ENCODE assay signal across 8 cellular contexts in genomic region chr16:726438-727290, GRCh38. TPM values are rescaled to one million over a fixed set of nuclear protein-coding genes. Genes with fewer than 3 reads are reported as not detected.
A peak's percentile ranks its signal among the peaks of the same experiment; 100 is the strongest.
DNase-seq lines count a peak whose midpoint lies in the region; ATAC-seq and TF ChIP-seq lines count a peak whose summit lies in the region.

Gene CCDC78, minus strand, starts transcription at chr16:726443. Its CDS starts 76 bp downstream, at chr16:726367.
Gene HAGHL, plus strand, starts transcription at chr16:727106. Its CDS starts 404 bp downstream, at chr16:727510.

- no peaks in the 10 kb centered on the region for H3K36me3 Mint-ChIP-seq in activated CD8-positive, alpha-beta memory T cell treated with anti-CD3 and anti-CD28 coated beads, Interleukin-2, amount 10 ng/mL, durations not matched to agents 7 days and 5 days

- CTCF ChIA-PET in activated CD8-positive, alpha-beta memory T cell treated with anti-CD3 and anti-CD28 coated beads, Interleukin-2, amount 10 ng/mL, durations not matched to agents 7 days and 5 days (lab: Charles Lee) = interaction anchor here (1.1 to 5.8 kb wide), 7 partner anchors 9 to 60 kb away, joined by 3 to 33 read pairs (median 13); partner anchors contain the start of genes CHTF18, CIAO3, METRN and RPUSD1

- no peaks in the 10 kb centered on the region for H3K9me3 Mint-ChIP-seq in activated CD8-positive, alpha-beta memory T cell treated with anti-CD3 and anti-CD28 coated beads, Interleukin-2, amount 10 ng/mL, durations not matched to agents 7 days and 5 days (ENCODE audit: low read depth)

- peaks cover 22% of the 10 kb centered on the region for H3K4me1 ChIP-seq in mucosa of stomach (ENCODE audit: control insufficient read depth, insufficient read depth, low read length)
- peaks cover 28% of the 10 kb centered on the region for H3K4me1 ChIP-seq in stomach smooth muscle (ENCODE audit: control insufficient read depth, insufficient read depth, low read length)

- no peak for TF ChIP-seq CTCF in epithelial cell of esophagus (IDR thresholded peaks at IDR 0.05; ENCODE audit: insufficient read depth, low read depth, low read length, missing control alignments)

- no peak within 1 kb of the TSS for H3K27ac Mint-ChIP-seq in activated CD8-positive, alpha-beta memory T cell treated with anti-CD3 and anti-CD28 coated beads, Interleukin-2, amount 10 ng/mL, durations not matched to agents 7 days and 5 days

- H3K9me3 ChIP-seq in mucosa of stomach (ENCODE audit: control insufficient read depth, low read length) = no peaks in the 10 kb centered on the region
- H3K9me3 ChIP-seq in stomach smooth muscle (ENCODE audit: control insufficient read depth in 2 of 2, low read length in 2 of 2) = no peaks in the 10 kb centered on the region

- peaks cover 6% of the 10 kb centered on the region for H3K4me1 Mint-ChIP-seq in activated CD8-positive, alpha-beta memory T cell treated with anti-CD3 and anti-CD28 coated beads, Interleukin-2, amount 10 ng/mL, durations not matched to agents 7 days and 5 days

- H3K4me3 ChIP-seq in epithelial cell of esophagus (ENCODE audit: low read length) = peak within 1 kb of the TSS; percentile 72
- H3K4me3 ChIP-seq in mucosa of stomach (ENCODE audit: low read length) = peak within 1 kb of the TSS; percentile 31
- H3K4me3 ChIP-seq in stomach smooth muscle (ENCODE audit: low read length in 2 of 2) = peak within 1 kb of the TSS; percentile 19 to 69

- H3K27me3 Mint-ChIP-seq in activated CD8-positive, alpha-beta memory T cell treated with anti-CD3 and anti-CD28 coated beads, Interleukin-2, amount 10 ng/mL, durations not matched to agents 7 days and 5 days = no peaks in the 10 kb centered on the region

- DNase-seq in NCI-H2196 (lab: John Stamatoyannopoulos, UW; ENCODE audit: unreplicated experiment) (peak; percentile 67), NCI-H2196 treated with DMSO at 0.1 percent for 48 hours (lab: John Stamatoyannopoulos, UW; ENCODE audit: unreplicated experiment) (no peak), MV-4-11 (lab: John Stamatoyannopoulos, UW) (peak; percentile 79), epithelial cell of esophagus (ENCODE audit: low read depth) (peak; percentile 55), COLO829 (ENCODE audit: low spot score) (no peak)
- DNase-seq in activated CD8-positive, alpha-beta memory T cell treated with anti-CD3 and anti-CD28 coated beads, Interleukin-2, amount 10 ng/mL, durations not matched to agents 7 days and 5 days = peak; percentile 78

- peak within 1 kb of the TSS; percentile 56 for H3K4me3 Mint-ChIP-seq in activated CD8-positive, alpha-beta memory T cell treated with anti-CD3 and anti-CD28 coated beads, Interleukin-2, amount 10 ng/mL, durations not matched to agents 7 days and 5 days

- peaks cover 19% of the 10 kb centered on the region for H3K27me3 ChIP-seq in mucosa of stomach (ENCODE audit: control insufficient read depth, insufficient read depth, low read length)
- peaks cover 22 to 26% of the 10 kb centered on the region in 2 donors for H3K27me3 ChIP-seq in stomach smooth muscle (ENCODE audit: control insufficient read depth in 1 of 2, insufficient read depth in 2 of 2, low read length in 2 of 2)

- peak; percentile 46 for ATAC-seq in activated CD8-positive, alpha-beta memory T cell treated with anti-CD3 and anti-CD28 coated beads, Interleukin-2, amount 10 ng/mL, durations not matched to agents 7 days and 5 days

- no peak within 1 kb of the TSS for H3K27ac ChIP-seq in stomach smooth muscle (ENCODE audit: low read length)

- peak within 1 kb of the TSS; percentile 22 for H3K9ac ChIP-seq in mucosa of stomach (ENCODE audit: low read length)
- H3K9ac ChIP-seq in stomach smooth muscle (ENCODE audit: low read length in 2 of 2) = no peak within 1 kb of the TSS

- H3K36me3 ChIP-seq in mucosa of stomach (ENCODE audit: control insufficient read depth, insufficient read depth, low read length) (no peaks in the 10 kb centered on the region), stomach smooth muscle (ENCODE audit: control insufficient read depth in 2 of 2, insufficient read depth in 2 of 2, low read length in 2 of 2) (no peaks in the 10 kb centered on the region)

RNA-seq across cellular contexts. Expression of gene CCDC78, which starts in this region (rescaled TPM):
- total RNA-seq in activated CD8-positive, alpha-beta memory T cell treated with anti-CD3 and anti-CD28 coated beads, Interleukin-2, amount 10 ng/mL, durations not matched to agents 7 days and 5 days = 1 to 10 TPM; 2.5 to 2.9 TPM

RNA-seq across cellular contexts. Expression of gene HAGHL, which starts in this region (rescaled TPM):
- total RNA-seq in activated CD8-positive, alpha-beta memory T cell treated with anti-CD3 and anti-CD28 coated beads, Interleukin-2, amount 10 ng/mL, durations not matched to agents 7 days and 5 days = 10 to 100 TPM; 13.0 to 14.3 TPM

Comparison
In these comparisons a context has a peak if more than half of its experiments do, and no peak if none do; other contexts are left out.
1. DNase-seq: peak in NCI-H2196 (single experiment), MV-4-11 (single experiment), activated CD8-positive, alpha-beta memory T cell treated with anti-CD3 and anti-CD28 coated beads, Interleukin-2, amount 10 ng/mL, durations not matched to agents 7 days and 5 days (single experiment) and epithelial cell of esophagus (single experiment); none in NCI-H2196 treated with DMSO at 0.1 percent for 48 hours (single experiment) and COLO829 (single experiment).
2. Peak in every context shown above with its lines, with median percentiles within 50 percentile points of each other: H3K4me3 ChIP-seq.